ENCODE assay signal across 23 cellular contexts in the genomic region with DNA sequence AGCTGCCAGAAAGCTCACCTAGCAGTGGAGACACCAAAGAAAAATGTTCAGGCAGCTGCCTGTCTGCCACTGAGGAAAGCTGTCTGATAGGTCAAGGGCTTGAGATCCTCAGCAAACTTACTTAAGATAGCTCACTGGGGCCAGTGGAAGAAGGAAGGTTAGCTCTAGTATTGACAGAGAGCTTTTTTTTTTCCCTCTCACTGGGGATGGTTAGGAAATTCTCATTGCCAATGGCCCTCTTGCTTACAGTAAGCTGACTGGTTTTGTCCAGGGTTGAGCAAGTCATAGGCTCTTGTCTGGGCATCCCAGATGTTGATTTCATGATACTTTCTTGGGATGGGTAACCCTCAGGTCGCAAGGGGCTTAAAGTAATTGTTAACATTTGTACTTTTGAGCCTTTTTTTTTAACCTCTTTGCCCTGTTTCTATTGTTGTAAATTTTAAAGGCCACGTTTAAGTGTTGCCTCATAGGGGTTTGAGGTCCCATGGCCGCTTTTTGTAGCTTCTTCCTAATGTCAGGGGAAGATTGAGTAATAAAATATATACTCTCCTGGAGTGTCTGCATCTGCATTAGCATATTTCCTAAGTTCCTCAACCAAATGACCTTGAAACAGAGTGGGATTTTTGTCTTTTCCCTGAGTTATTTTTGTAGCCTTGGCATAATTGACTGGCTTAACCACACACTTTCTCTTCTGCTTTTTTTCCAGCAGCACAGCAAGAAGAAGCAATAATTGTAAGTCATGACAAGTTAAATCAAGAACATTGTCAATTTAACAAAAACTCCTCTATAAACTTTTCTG.
A peak's percentile ranks its signal among the peaks of the same experiment; 100 is the strongest.
DNase-seq lines count a peak whose midpoint lies in the region; ATAC-seq and TF ChIP-seq lines count a peak whose summit lies in the region.
"Had no signal": no experiment of that assay in that cellular context is flagged by ENCODE, and none has a peak within 500 bp of the region (broad histone marks: within the 10 kb centered on the region; RNA-seq: fewer than 3 reads in every experiment).

No MANE protein-coding gene starts in this region.

- no peak overlapping the region for H3K4me3 Mint-ChIP-seq in activated CD4-positive, alpha-beta T cell treated with anti-CD3 and anti-CD28 coated beads, Interleukin-2, amount 10 ng/mL, durations not matched to agents 24 days and 14 days
- H3K4me3 Mint-ChIP-seq: activated naive CD8-positive, alpha-beta T cell treated with anti-CD3 and anti-CD28 coated beads for 36 hours; activated T-cell treated with anti-CD3 and anti-CD28 coated beads, Interleukin-2, amount 50 U/mL, for 72 hours; nephron; WTC11 had no signal

- H3K9me3 Mint-ChIP-seq in activated CD4-positive, alpha-beta T cell treated with anti-CD3 and anti-CD28 coated beads, Interleukin-2, amount 10 ng/mL, durations not matched to agents 24 days and 14 days = peaks cover 7% of the 10 kb centered on the region

- no peaks in the 10 kb centered on the region for H3K4me1 Mint-ChIP-seq in activated CD4-positive, alpha-beta T cell treated with anti-CD3 and anti-CD28 coated beads, Interleukin-2, amount 10 ng/mL, durations not matched to agents 24 days and 14 days
- H3K4me1 Mint-ChIP-seq: nephron, WTC11 had no signal

- no peaks in the 10 kb centered on the region for H3K27me3 Mint-ChIP-seq in activated CD4-positive, alpha-beta T cell treated with anti-CD3 and anti-CD28 coated beads, Interleukin-2, amount 10 ng/mL, durations not matched to agents 24 days and 14 days
- H3K27me3 Mint-ChIP-seq: activated naive CD8-positive, alpha-beta T cell treated with anti-CD3 and anti-CD28 coated beads for 36 hours had no signal

- peak; percentile 35 to 37 for DNase-seq in Kasumi-1 (lab: John Stamatoyannopoulos, UW)
- peak; percentile 95 for DNase-seq in SIG-M5 treated with dmso at 0.1 percent for 504 hours (lab: John Stamatoyannopoulos, UW; ENCODE audit: unreplicated experiment)
- no peak for DNase-seq in lung (ENCODE audit: low spot score)
- DNase-seq in stimulated activated CD4-positive, alpha-beta T cell treated with anti-CD3 and anti-CD28 coated beads, Interleukin-1b, Interleukin-23, amount 100 ng/mL, for 48 hours = no peak
- DNase-seq in dedifferentiated amniotic fluid mesenchymal stem cell (ENCODE audit: extremely low spot score) = no peak
- no peak for DNase-seq in activated naive CD4-positive, alpha-beta T cell treated with anti-CD3 and anti-CD28 coated beads, Interleukin-2, amount 50 U/mL, for 16 hours
- no peak for DNase-seq in activated CD4-positive, alpha-beta T cell treated with anti-CD3 and anti-CD28 coated beads, Interleukin-2, amount 10 ng/mL, durations not matched to agents 24 days and 14 days
- DNase-seq: activated CD8-positive, alpha-beta memory T cell treated with anti-CD3 and anti-CD28 coated beads for 24 hours; activated naive CD8-positive, alpha-beta T cell treated with anti-CD3 and anti-CD28 coated beads for 36 hours; activated T-cell treated with anti-CD3 and anti-CD28 coated beads, Interleukin-2, amount 50 U/mL, for 72 hours; body of pancreas; DMS79; GOT3; mesendoderm; NCI-H2029 treated with DMSO at 0.1 percent for 48 hours; SHP77; stimulated activated naive CD4-positive, alpha-beta T cell treated with Interleukin-2 at 50 U/mL for 16 hours; T-helper 2 cell; tibial artery had no signal

- no peaks in the 10 kb centered on the region for H3K27me3 ChIP-seq in lung (ENCODE audit: control insufficient read depth, insufficient read depth)
- H3K27me3 ChIP-seq: body of pancreas, tibial artery had no signal

- WGBS in lung, 2 donors = 60 to 61% methylated on average over 3 of the region's 3 CpGs

- H3K9me3 ChIP-seq in lung (ENCODE audit: control insufficient read depth in 2 of 2, insufficient read depth in 1 of 2, low read length in 1 of 2) = peaks cover 0 to 3% of the 10 kb centered on the region in 2 donors
- H3K9me3 ChIP-seq: body of pancreas, tibial artery had no signal

- TF ChIP-seq CTCF in lung (IDR thresholded peaks at IDR 0.05; ENCODE audit: control extremely low read depth, extremely low read depth) = no peak

- intact Hi-C loops in activated CD4-positive, alpha-beta T cell treated with anti-CD3 and anti-CD28 coated beads, Interleukin-2, amount 10 ng/mL, durations not matched to agents 24 days and 14 days (cut with micrococcal nuclease) = no loop called here

- H3K4me3 ChIP-seq in lung = no peak overlapping the region
- H3K4me3 ChIP-seq: body of pancreas, tibial artery had no signal

- no peak overlapping the region for H3K27ac ChIP-seq in lung (ENCODE audit: low read depth in 1 of 2, low read length in 1 of 2)
- H3K27ac ChIP-seq: body of pancreas, parathyroid adenoma, tibial artery had no signal

- no peaks in the 10 kb centered on the region for H3K36me3 Mint-ChIP-seq in activated CD4-positive, alpha-beta T cell treated with anti-CD3 and anti-CD28 coated beads, Interleukin-2, amount 10 ng/mL, durations not matched to agents 24 days and 14 days (ENCODE audit: low read depth)
- H3K36me3 Mint-ChIP-seq: activated naive CD8-positive, alpha-beta T cell treated with anti-CD3 and anti-CD28 coated beads for 36 hours had no signal

- H3K36me3 ChIP-seq in lung (ENCODE audit: control insufficient read depth in 2 of 2, insufficient read depth in 2 of 2, low read length in 2 of 2) = no peaks in the 10 kb centered on the region
- H3K36me3 ChIP-seq: tibial artery had no signal

- no peaks in the 10 kb centered on the region for H3K4me1 ChIP-seq in lung (ENCODE audit: control insufficient read depth in 2 of 2, insufficient read depth in 2 of 2, low read length in 2 of 2)
- H3K4me1 ChIP-seq: body of pancreas, parathyroid adenoma, tibial artery had no signal

- H3K27ac Mint-ChIP-seq in activated CD4-positive, alpha-beta T cell treated with anti-CD3 and anti-CD28 coated beads, Interleukin-2, amount 10 ng/mL, durations not matched to agents 24 days and 14 days = no peak overlapping the region
- H3K27ac Mint-ChIP-seq: activated naive CD8-positive, alpha-beta T cell treated with anti-CD3 and anti-CD28 coated beads for 36 hours; activated T-cell treated with anti-CD3 and anti-CD28 coated beads, Interleukin-2, amount 50 U/mL, for 72 hours; nephron; WTC11 had no signal

- ATAC-seq in GM18861 (IDR thresholded peaks at IDR 0.05; ENCODE audit: unreplicated experiment) (peak; percentile 73), lung (ENCODE audit: insufficient read depth, low FRiP score) (peak; percentile 21)
- ATAC-seq: activated T-cell treated with anti-CD3 and anti-CD28 coated beads, Interleukin-2, amount 50 U/mL, for 72 hours; body of pancreas; WTC11 had no signal

Comparison
In these comparisons a context has a peak if more than half of its experiments do, and no peak if none do; other contexts are left out.
1. DNase-seq: peak in Kasumi-1 (2 of 2) and SIG-M5 treated with dmso at 0.1 percent for 504 hours (single experiment); none in lung (single experiment), stimulated activated CD4-positive, alpha-beta T cell treated with anti-CD3 and anti-CD28 coated beads, Interleukin-1b, Interleukin-23, amount 100 ng/mL, for 48 hours (single experiment), dedifferentiated amniotic fluid mesenchymal stem cell (single experiment), activated naive CD4-positive, alpha-beta T cell treated with anti-CD3 and anti-CD28 coated beads, Interleukin-2, amount 50 U/mL, for 16 hours (single experiment) and activated CD4-positive, alpha-beta T cell treated with anti-CD3 and anti-CD28 coated beads, Interleukin-2, amount 10 ng/mL, durations not matched to agents 24 days and 14 days (single experiment).